In the genomic region with DNA sequence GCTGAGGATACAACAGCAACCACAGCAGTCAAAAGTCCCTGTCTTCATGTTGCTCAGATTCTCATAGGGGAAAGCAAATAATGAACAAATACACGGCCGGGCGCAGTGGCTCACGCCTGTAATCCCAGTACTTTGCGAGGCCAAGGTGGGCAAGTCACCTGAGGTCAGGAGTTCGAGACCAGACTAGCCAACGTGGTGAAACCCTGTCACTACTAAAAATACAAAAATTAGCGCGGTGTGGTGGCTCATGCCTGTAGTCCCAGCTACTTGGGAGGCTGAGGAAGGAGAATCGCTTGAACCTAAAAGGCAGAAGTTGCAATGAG, we compare ENCODE assay signal across 9 cellular contexts. TPM values are rescaled to one million over a fixed set of nuclear protein-coding genes. Genes with fewer than 3 reads are reported as not detected.
DNase-seq lines count a peak whose midpoint lies in the region; ATAC-seq, FAIRE-seq and TF ChIP-seq lines count a peak whose summit lies in the region.
"Not testable (repeated sequence)": the region's sequence is repeated elsewhere in the genome, so short reads cannot be mapped to it uniquely, and the experiment has no call there.
"Had no signal": no experiment of that assay in that cellular context is flagged by ENCODE, and none has a peak within 500 bp of the region (broad histone marks: within the 10 kb centered on the region; RNA-seq: fewer than 3 reads in every experiment).

No MANE protein-coding gene starts in this region.

- H3K4me3 ChIP-seq in GM06990 (replicated peaks; ENCODE audit: low read depth, low read length): peak overlapping the region; percentile 51
- peak overlapping the region; percentile 60 for H3K4me3 ChIP-seq in MM.1S (ENCODE audit: low read length)
- H3K4me3 ChIP-seq in K562: peak overlapping the region; percentile 41; the same call in 1 of the 2 replicates
- peak overlapping the region; percentile 62 for H3K4me3 ChIP-seq in fibroblast of villous mesenchyme (ENCODE audit: low read depth, low read length)
- not testable (repeated sequence) for H3K4me3 ChIP-seq in mucosa of stomach (ENCODE audit: low read length)
- peak overlapping the region; percentile 56 for H3K4me3 ChIP-seq in skeletal muscle cell (ENCODE audit: low read depth, low read length)
- H3K4me3 ChIP-seq in uterus: peak overlapping the region; percentile 27 to 68

- not testable (repeated sequence) for H3K9me3 ChIP-seq in MM.1S (replicated peaks; ENCODE audit: insufficient read depth, low read length); K562 (replicated peaks; ENCODE audit: control insufficient read depth, insufficient read depth, low read depth, low read length); mucosa of stomach (ENCODE audit: control insufficient read depth, low read length); uterus

- not testable (repeated sequence) for H3K9ac ChIP-seq in MM.1S (ENCODE audit: low read length)
- H3K9ac ChIP-seq in K562 (ENCODE audit: insufficient read depth in 1 of 2, low read depth in 2 of 2, low read length in 2 of 2) (peak overlapping the region in 1 of 2 experiments; percentile 53; a peak in 1 of 4 replicates), mucosa of stomach (ENCODE audit: low read length) (peak overlapping the region; percentile 34)

- WGBS in K562 (ENCODE audit: insufficient coverage, low coverage, missing lambda C conversion rate): 46% methylated on average over 7 of the region's 10 CpGs

- H3K27ac ChIP-seq in MM.1S (ENCODE audit: low read length): not testable (repeated sequence)
- H3K27ac ChIP-seq in K562 (ENCODE audit: extremely low read depth, low read depth, low read length) (peak overlapping the region; percentile 80), uterus (peak overlapping the region; percentile 63 to 97)

- CTCF ChIA-PET in activated CD4-positive, alpha-beta T cell treated with anti-CD3 and anti-CD28 coated beads, Interleukin-2, amount 10 ng/mL, durations not matched to agents 7 days and 5 days (lab: Charles Lee); K562 (lab: Yijun Ruan, JAX; ENCODE audit: low intra/inter-chr PET ratio): not testable (repeated sequence)

- peak overlapping the region; percentile 77 for H3K4me3 Mint-ChIP-seq in activated CD4-positive, alpha-beta T cell treated with anti-CD3 and anti-CD28 coated beads, Interleukin-2, amount 10 ng/mL, durations not matched to agents 7 days and 5 days

- H3K36me3 ChIP-seq in GM06990 (ENCODE audit: control insufficient read depth, insufficient read depth, low read length); MM.1S (replicated peaks; ENCODE audit: insufficient read depth, low read length); K562 (ENCODE audit: control insufficient read depth, insufficient read depth, low read length); mucosa of stomach (ENCODE audit: control insufficient read depth, insufficient read depth, low read length); uterus: not testable (repeated sequence)

- TF ChIP-seq CTCF in GM06990 (IDR thresholded peaks at IDR 0.05; ENCODE audit: insufficient read depth, low read length, poor library complexity, severe bottlenecking); MM.1S (IDR thresholded peaks at IDR 0.05; ENCODE audit: low read length); K562 (IDR thresholded peaks at IDR 0.05 in 2 of 3, conservative IDR thresholded peaks at IDR 0.05 in 1 of 3; ENCODE audit: insufficient read depth in 2 of 3, low read depth in 1 of 3, low read length in 3 of 3); fibroblast of villous mesenchyme (IDR thresholded peaks at IDR 0.05; ENCODE audit: insufficient read depth, low read depth, low read length); uterus (IDR thresholded peaks at IDR 0.05): not testable (repeated sequence)

- H3K4me1 ChIP-seq in MM.1S (ENCODE audit: low read length); K562 (replicated peaks in 1 of 2; ENCODE audit: control insufficient read depth in 2 of 2, insufficient read depth in 2 of 2, low read length in 2 of 2); mucosa of stomach (ENCODE audit: control insufficient read depth, insufficient read depth, low read length); uterus: not testable (repeated sequence)

- H3K27me3 Mint-ChIP-seq in activated CD4-positive, alpha-beta T cell treated with anti-CD3 and anti-CD28 coated beads, Interleukin-2, amount 10 ng/mL, durations not matched to agents 7 days and 5 days: not testable (repeated sequence)

- not testable (repeated sequence) for FAIRE-seq in K562 (lab: Jason Lieb, UNC)

- peak overlapping the region; percentile 92 for H3K27ac Mint-ChIP-seq in activated CD4-positive, alpha-beta T cell treated with anti-CD3 and anti-CD28 coated beads, Interleukin-2, amount 10 ng/mL, durations not matched to agents 7 days and 5 days

- H3F3A ChIP-seq in MM.1S (ENCODE audit: insufficient read depth, low read length): not testable (repeated sequence)

- POLR2A ChIA-PET in activated CD4-positive, alpha-beta T cell treated with anti-CD3 and anti-CD28 coated beads, Interleukin-2, amount 10 ng/mL, durations not matched to agents 7 days and 5 days (lab: Charles Lee): not testable (repeated sequence)
- POLR2A ChIA-PET in K562 (lab: Yijun Ruan, JAX): interaction anchor here (0.6 kb wide), 1 partner anchor 163 kb away, joined by 3 read pairs; a partner anchor contains a TSS

- TF ChIP-seq POLR2A in K562 (conservative IDR thresholded peaks at IDR 0.05); uterus (IDR thresholded peaks at IDR 0.05): not testable (repeated sequence)

- DNase-seq in GM06990 (ENCODE audit: extremely low read depth, insufficient read length); MM.1S; activated CD4-positive, alpha-beta T cell treated with anti-CD3 and anti-CD28 coated beads, Interleukin-2, amount 10 ng/mL, durations not matched to agents 7 days and 5 days; K562 (ENCODE audit: extremely low read depth in 1 of 4, low spot score in 3 of 4); fibroblast of villous mesenchyme (ENCODE audit: low read depth); skeletal muscle cell (ENCODE audit: low read depth); uterus: not testable (repeated sequence)

- not testable (repeated sequence) for ATAC-seq in K562

- BruUV-seq in K562 (replicated peaks; lab: Mats Ljungman, UMichigan): not testable (repeated sequence)

- H3K9me1 ChIP-seq in K562 (ENCODE audit: control insufficient read depth, insufficient read depth, low read length): not testable (repeated sequence)

- H3K27me3 ChIP-seq in GM06990 (replicated peaks; ENCODE audit: control insufficient read depth, insufficient read depth, low read length); MM.1S (replicated peaks; ENCODE audit: insufficient read depth, low read length); K562 (ENCODE audit: control insufficient read depth in 2 of 2, insufficient read depth in 2 of 2, low read length in 2 of 2); mucosa of stomach (ENCODE audit: control insufficient read depth, insufficient read depth, low read length); uterus: not testable (repeated sequence)

- not testable (repeated sequence) for TF ChIP-seq RAD21 in K562 (CRISPR knock-in tag; conservative IDR thresholded peaks at IDR 0.05 in 1 of 2, IDR thresholded peaks at IDR 0.05 in 1 of 2)

- not testable (repeated sequence) for H3K79me2 ChIP-seq in MM.1S (ENCODE audit: low read length)
- peaks cover 13% of the 10 kb centered on the region for H3K79me2 ChIP-seq in K562 (ENCODE audit: control insufficient read depth, insufficient read depth, low read length)

- H3K9me3 Mint-ChIP-seq in activated CD4-positive, alpha-beta T cell treated with anti-CD3 and anti-CD28 coated beads, Interleukin-2, amount 10 ng/mL, durations not matched to agents 7 days and 5 days: not testable (repeated sequence)

- TF ChIP-seq EP300 in K562 (IDR thresholded peaks at IDR 0.05; ENCODE audit: low read length): not testable (repeated sequence)

- peak overlapping the region; percentile 84 for H2AFZ ChIP-seq in MM.1S (ENCODE audit: low read length)
- H2AFZ ChIP-seq in K562 (ENCODE audit: low read depth, low read length): peak overlapping the region; percentile 80

- H3K4me2 ChIP-seq in MM.1S (ENCODE audit: low read depth, low read length): peak overlapping the region; percentile 63; the same call in 1 of the 2 replicates
- H3K4me2 ChIP-seq in K562 (ENCODE audit: insufficient read depth, low read length): peak overlapping the region; percentile 68

- H4K20me1 ChIP-seq in MM.1S (ENCODE audit: insufficient read depth, low read length); K562 (replicated peaks; ENCODE audit: control insufficient read depth, insufficient read depth, low read length): not testable (repeated sequence)

- peaks cover 18% of the 10 kb centered on the region for H3K4me1 Mint-ChIP-seq in activated CD4-positive, alpha-beta T cell treated with anti-CD3 and anti-CD28 coated beads, Interleukin-2, amount 10 ng/mL, durations not matched to agents 7 days and 5 days

- intact Hi-C loops in K562 (cut with micrococcal nuclease); uterus (cut with DNase I; ENCODE audit: low total_unique reads): not testable (repeated sequence)

- not testable (repeated sequence) for H3K36me3 Mint-ChIP-seq in activated CD4-positive, alpha-beta T cell treated with anti-CD3 and anti-CD28 coated beads, Interleukin-2, amount 10 ng/mL, durations not matched to agents 7 days and 5 days (ENCODE audit: low read depth)

- H3K9me2 ChIP-seq in MM.1S (replicated peaks; ENCODE audit: insufficient read depth, low read length): not testable (repeated sequence)

- in situ Hi-C loops in K562 (cut with MboI): not testable (repeated sequence)

RNA-seq across cellular contexts. Expression of a gene that starts 4.2 kb away (rescaled TPM):
- not detected for total RNA-seq in activated CD4-positive, alpha-beta T cell treated with anti-CD3 and anti-CD28 coated beads, Interleukin-2, amount 10 ng/mL, durations not matched to agents 7 days and 5 days
- 50.0 and 64.3 TPM in 2 replicates for total RNA-seq in K562 (2011; cell fraction: chromatin; rRNA removed; ENCODE audit: low replicate concordance)
- total RNA-seq in K562 (2011; cell fraction: nucleolus; rRNA removed): 69.5 and 85.3 TPM in 2 replicates
- 63.5 and 69.1 TPM in 2 replicates for total RNA-seq in K562 (2011; cell fraction: nucleoplasm; rRNA removed)
- total RNA-seq in K562 (2014; rRNA removed) (9.4 and 12.8 TPM in 2 replicates), K562 (2014; rRNA removed; fragmentation: Illumina TruSeq; extraction: Trizol) (12.2 and 15.7 TPM in 2 replicates), K562 (2015; rRNA removed; fragmentation: Illumina TruSeq; extraction: Trizol) (11.8 and 13.0 TPM in 2 replicates), K562 (2021) (17.5 and 17.8 TPM in 2 replicates), fibroblast of villous mesenchyme (not detected in 2 replicates), uterus (1 to 10 TPM in 1 of 4 donors, not detected in 3; 1.5 TPM)
- polyA plus RNA-seq in K562 (2011; rRNA removed) (15.0 and 28.8 TPM in 2 replicates), K562 (2014; fragmentation: Illumina TruSeq; extraction: Trizol) (13.5 and 13.6 TPM in 2 replicates), K562 (2014; fragmentation: Nextera tagmentation; extraction: Ambion mirVana) (10 to 100 TPM; 32.4 TPM), K562 (2014; rRNA removed) (8.8 and 9.1 TPM in 2 replicates)
- 15.4 and 22.6 TPM in 2 replicates for polyA plus RNA-seq in K562 (2011; cell fraction: cytosol; rRNA removed)
- 16.8 and 18.6 TPM in 2 replicates for polyA plus RNA-seq in K562 (2011; cell fraction: nucleus; rRNA removed)
- polyA plus RNA-seq in K562 (2012): 13.8 and 23.5 TPM in 2 replicates
- 58.4 and 72.4 TPM in 2 replicates for polyA minus RNA-seq in K562 (2011; rRNA and poly(A)+ RNA removed)
- polyA minus RNA-seq in K562 (2011; cell fraction: cytosol; rRNA and poly(A)+ RNA removed): 17.1 and 20.4 TPM in 2 replicates
- 16.2 and 28.3 TPM in 2 replicates for polyA minus RNA-seq in K562 (2011; cell fraction: nucleus; rRNA and poly(A)+ RNA removed)
- polyA plus RNA-seq: adipose tissue had no signal

RNA-seq across cellular contexts. Expression of a gene that starts 20.9 kb away (rescaled TPM):
- total RNA-seq in activated CD4-positive, alpha-beta T cell treated with anti-CD3 and anti-CD28 coated beads, Interleukin-2, amount 10 ng/mL, durations not matched to agents 7 days and 5 days: 100 to 1,000 TPM; 213 to 271 TPM
- 639 and 767 TPM in 2 replicates for total RNA-seq in K562 (2011; cell fraction: chromatin; rRNA removed; ENCODE audit: low replicate concordance)
- 540 and 629 TPM in 2 replicates for total RNA-seq in K562 (2011; cell fraction: nucleolus; rRNA removed)
- 507 and 548 TPM in 2 replicates for total RNA-seq in K562 (2011; cell fraction: nucleoplasm; rRNA removed)
- total RNA-seq in K562 (2014; rRNA removed): 130 and 138 TPM in 2 replicates
- 180 and 197 TPM in 2 replicates for total RNA-seq in K562 (2014; rRNA removed; fragmentation: Illumina TruSeq; extraction: Trizol)
- 164 and 183 TPM in 2 replicates for total RNA-seq in K562 (2015; rRNA removed; fragmentation: Illumina TruSeq; extraction: Trizol)
- 146 and 159 TPM in 2 replicates for total RNA-seq in K562 (2021)
- polyA plus RNA-seq in K562 (2011; rRNA removed): 195 and 220 TPM in 2 replicates
- 55.7 and 97.9 TPM in 2 replicates for polyA plus RNA-seq in K562 (2011; cell fraction: cytosol; rRNA removed)
- 585 and 591 TPM in 2 replicates for polyA plus RNA-seq in K562 (2011; cell fraction: nucleus; rRNA removed)
- polyA plus RNA-seq in K562 (2012): 148 and 265 TPM in 2 replicates
- polyA plus RNA-seq in K562 (2014; fragmentation: Illumina TruSeq; extraction: Trizol): 96.2 and 113 TPM in 2 replicates
- 10 to 100 TPM; 27.2 to 35.0 TPM for polyA plus RNA-seq in K562 (2014; fragmentation: Nextera tagmentation; extraction: Ambion mirVana)
- polyA plus RNA-seq in K562 (2014; rRNA removed): 237 and 283 TPM in 2 replicates
- polyA minus RNA-seq in K562 (2011; rRNA and poly(A)+ RNA removed): 155 and 167 TPM in 2 replicates
- 71.5 and 87.6 TPM in 2 replicates for polyA minus RNA-seq in K562 (2011; cell fraction: cytosol; rRNA and poly(A)+ RNA removed)
- polyA minus RNA-seq in K562 (2011; cell fraction: nucleus; rRNA and poly(A)+ RNA removed): 323 and 418 TPM in 2 replicates
- total RNA-seq in fibroblast of villous mesenchyme: 95.7 and 160 TPM in 2 replicates
- 100 to 1,000 TPM; 103 to 232 (median 141) TPM for total RNA-seq in uterus

RNA-seq across cellular contexts. Expression of a gene that starts 35.8 kb away (rescaled TPM):
- 10 to 100 TPM; 46.5 to 53.0 TPM for total RNA-seq in activated CD4-positive, alpha-beta T cell treated with anti-CD3 and anti-CD28 coated beads, Interleukin-2, amount 10 ng/mL, durations not matched to agents 7 days and 5 days
- 15.7 and 26.6 TPM in 2 replicates for total RNA-seq in K562 (2011; cell fraction: chromatin; rRNA removed; ENCODE audit: low replicate concordance)
- total RNA-seq in K562 (2011; cell fraction: nucleolus; rRNA removed): 12.9 and 16.7 TPM in 2 replicates
- total RNA-seq in K562 (2011; cell fraction: nucleoplasm; rRNA removed): 22.2 and 24.0 TPM in 2 replicates
- total RNA-seq in K562 (2014; rRNA removed) (38.2 and 43.2 TPM in 2 replicates), K562 (2014; rRNA removed; fragmentation: Illumina TruSeq; extraction: Trizol) (59.3 and 80.6 TPM in 2 replicates), K562 (2015; rRNA removed; fragmentation: Illumina TruSeq; extraction: Trizol) (51.2 and 54.6 TPM in 2 replicates), K562 (2021) (27.5 and 35.6 TPM in 2 replicates), fibroblast of villous mesenchyme (19.3 and 28.9 TPM in 2 replicates), uterus (10 to 100 TPM; 45.3 to 52.1 (median 47.9) TPM)
- polyA plus RNA-seq in K562 (2011; rRNA removed) (33.7 and 36.5 TPM in 2 replicates), K562 (2014; fragmentation: Illumina TruSeq; extraction: Trizol) (66.5 and 80.2 TPM in 2 replicates), K562 (2014; fragmentation: Nextera tagmentation; extraction: Ambion mirVana) (10 to 100 TPM; 20.9 to 21.9 TPM), K562 (2014; rRNA removed) (52.5 and 69.0 TPM in 2 replicates)
- 3.4 and 12.2 TPM in 2 replicates for polyA plus RNA-seq in K562 (2011; cell fraction: cytosol; rRNA removed)
- 5.5 and 9.8 TPM in 2 replicates for polyA plus RNA-seq in K562 (2011; cell fraction: nucleus; rRNA removed)
- polyA plus RNA-seq in K562 (2012): 51.2 and 71.0 TPM in 2 replicates
- 13.7 and 20.1 TPM in 2 replicates for polyA minus RNA-seq in K562 (2011; rRNA and poly(A)+ RNA removed)
- 5.4 and 7.2 TPM in 2 replicates for polyA minus RNA-seq in K562 (2011; cell fraction: cytosol; rRNA and poly(A)+ RNA removed)
- polyA minus RNA-seq in K562 (2011; cell fraction: nucleus; rRNA and poly(A)+ RNA removed): 6.5 and 14.8 TPM in 2 replicates

Comparison
In these comparisons a context has a peak if more than half of its experiments do, and no peak if none do; other contexts are left out.
1. RNA of a gene that starts 4.2 kb away (total RNA-seq): 9.4 to 85.3 TPM in K562; not detected in activated CD4-positive, alpha-beta T cell treated with anti-CD3 and anti-CD28 coated beads, Interleukin-2, amount 10 ng/mL, durations not matched to agents 7 days and 5 days, not detected in fibroblast of villous mesenchyme and 1.5 TPM in uterus; every median in the first group is over 4 times any median in the second.